ENCODE assay signal across 15 cellular contexts in genomic region chr7:94584113-94584512, GRCh38.
A peak's percentile ranks its signal among the peaks of the same experiment; 100 is the strongest.
DNase-seq lines count a peak whose midpoint lies in the region; ATAC-seq and TF ChIP-seq lines count a peak whose summit lies in the region.
"Had no signal": no experiment of that assay in that cellular context is flagged by ENCODE, and none has a peak within 500 bp of the region (broad histone marks: within the 10 kb centered on the region; RNA-seq: fewer than 3 reads in every experiment).

No MANE protein-coding gene starts in this region.

- CTCF ChIA-PET in BJ (lab: Yijun Ruan, JAX) = interaction anchor here (0.9 kb wide), 1 partner anchor 11 kb away, joined by 4 read pairs; no protein-coding TSS in a partner anchor

- H3K27me3 ChIP-seq in BJ (ENCODE audit: control insufficient read depth, insufficient read depth, low read length) = no peaks in the 10 kb centered on the region
- H3K27me3 ChIP-seq in lung (ENCODE audit: control insufficient read depth, insufficient read depth) = no peaks in the 10 kb centered on the region

- peak; percentile 5 for DNase-seq in BJ (ENCODE audit: low read depth)
- peak; percentile 28 for DNase-seq in NCI-H1105 (lab: John Stamatoyannopoulos, UW)
- peak; percentile 40 to 50 for DNase-seq in cardiac fibroblast (ENCODE audit: low read depth in 2 of 2)
- peak; percentile 65 for DNase-seq in lung (ENCODE audit: low spot score)
- DNase-seq in HCEC 1CT = no peak
- no peak for DNase-seq in HUDEP-2 (lab: John Stamatoyannopoulos, UW; ENCODE audit: unreplicated experiment in 76 of 76)
- DNase-seq in NCI-H524 treated with DMSO at 0.1 percent for 48 hours (lab: John Stamatoyannopoulos, UW) = no peak
- DNase-seq in NCI-H146 (lab: John Stamatoyannopoulos, UW) = no peak
- DNase-seq: activated CD4-positive, alpha-beta T cell treated with anti-CD3 and anti-CD28 coated beads for 48 hours; mucosa of descending colon; NCI-H187 treated with DMSO at 0.1 percent for 48 hours; OCI-M1; stimulated activated CD4-positive, alpha-beta T cell treated with anti-CD3 and anti-CD28 coated beads, Interleukin-4, amount 100 ng/mL, for 24 hours; stimulated activated naive B cell treated with anti-CD40 and anti-IgM and Interleukin-4, amounts not matched to agents 10 μg/mL and 1 μg/mL and 100 μg/mL, for 72 hours had no signal

- H3K9me3 ChIP-seq in lung (ENCODE audit: control insufficient read depth in 2 of 2, insufficient read depth in 1 of 2, low read length in 1 of 2) = no peaks in the 10 kb centered on the region
- H3K9me3 ChIP-seq: mucosa of descending colon had no signal

- POLR2A ChIA-PET in BJ (lab: Charles Lee) = no interaction called here

- H3K27ac ChIP-seq in lung (ENCODE audit: low read depth in 1 of 2, low read length in 1 of 2) = no peak overlapping the region
- H3K27ac ChIP-seq: C4-2B had no signal

- no peak for TF ChIP-seq CTCF in BJ (IDR thresholded peaks at IDR 0.05; ENCODE audit: insufficient read depth, low read depth, low read length)
- no peak for TF ChIP-seq CTCF in cardiac fibroblast (IDR thresholded peaks at IDR 0.05; ENCODE audit: low read depth, low read length)
- TF ChIP-seq CTCF in lung (IDR thresholded peaks at IDR 0.05; ENCODE audit: control extremely low read depth, extremely low read depth) = no peak

- H3K36me3 ChIP-seq in BJ (ENCODE audit: control insufficient read depth, insufficient read depth, low read length) (no peaks in the 10 kb centered on the region), lung (ENCODE audit: control insufficient read depth in 2 of 2, insufficient read depth in 2 of 2, low read length in 2 of 2) (no peaks in the 10 kb centered on the region)

- 70 to 91% methylated on average over 1 of the region's 1 CpG for WGBS in lung, 2 donors

- peaks cover 0 to 12% of the 10 kb centered on the region in 2 donors for H3K4me1 ChIP-seq in lung (ENCODE audit: control insufficient read depth in 2 of 2, insufficient read depth in 2 of 2, low read length in 2 of 2)

- no peak for ATAC-seq in lung (ENCODE audit: insufficient read depth, low FRiP score)
- ATAC-seq: mucosa of descending colon; stimulated activated naive B cell treated with anti-CD40 and anti-IgM and Interleukin-4, amounts not matched to agents 10 μg/mL and 1 μg/mL and 100 μg/mL, for 72 hours had no signal

- no peak overlapping the region for H3K4me3 ChIP-seq in BJ (ENCODE audit: low read depth, low read length)
- H3K4me3 ChIP-seq in cardiac fibroblast (replicated peaks in 1 of 2; ENCODE audit: low read depth in 2 of 2, low read length in 2 of 2) = no peak overlapping the region
- no peak overlapping the region for H3K4me3 ChIP-seq in lung
- H3K4me3 ChIP-seq: mucosa of descending colon had no signal

Comparison
In these comparisons a context has a peak if more than half of its experiments do, and no peak if none do; other contexts are left out.
1. DNase-seq: peak in BJ (single experiment), NCI-H1105 (single experiment), cardiac fibroblast (2 of 2) and lung (single experiment); none in HCEC 1CT (single experiment), HUDEP-2 (0 of 76), NCI-H524 treated with DMSO at 0.1 percent for 48 hours (single experiment) and NCI-H146 (single experiment).